Comparison of ENCODE assay signal across 21 cellular contexts in the genomic region with DNA sequence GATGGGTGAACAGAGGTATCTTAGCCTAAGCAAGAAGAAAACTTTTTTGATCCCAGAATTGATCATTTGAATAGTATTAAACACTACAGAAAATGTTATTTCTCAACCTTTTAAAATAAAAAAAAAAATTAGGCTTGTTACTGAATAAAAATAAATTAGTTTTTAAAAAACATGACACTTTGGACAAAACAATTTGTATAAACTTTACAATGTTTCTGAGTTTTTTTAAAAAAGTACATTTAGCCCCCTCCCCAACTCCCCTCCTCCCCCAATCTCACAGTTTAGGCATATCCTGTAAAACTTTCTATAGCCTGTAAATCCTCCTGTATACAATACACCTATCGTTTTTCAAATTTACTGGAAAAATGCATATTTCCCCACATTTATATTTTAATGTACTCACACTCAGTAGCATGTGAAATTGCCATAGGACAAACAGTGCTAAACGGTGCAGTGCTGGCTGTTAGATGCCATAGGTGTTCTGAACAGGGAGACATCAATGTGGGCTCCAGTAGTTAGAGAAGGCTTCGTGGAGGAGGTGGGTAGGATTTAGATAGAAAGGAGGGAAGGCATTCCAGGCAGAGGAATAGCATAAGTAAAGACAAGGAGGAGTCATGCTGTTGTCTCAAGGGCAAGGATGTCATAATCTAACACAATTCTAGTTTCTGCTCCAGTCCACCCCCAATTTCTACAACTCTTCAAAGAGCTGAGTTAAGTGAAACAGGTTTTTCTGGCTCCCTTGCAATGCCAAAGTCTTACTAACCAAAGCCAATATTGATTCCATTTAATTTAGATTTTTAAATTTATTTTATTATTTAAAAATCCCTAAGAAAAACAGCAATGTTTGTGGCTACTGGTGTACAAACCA. TPM values are rescaled to one million over a fixed set of nuclear protein-coding genes. Genes with fewer than 3 reads are reported as not detected.
DNase-seq lines count a peak whose midpoint lies in the region; ATAC-seq and TF ChIP-seq lines count a peak whose summit lies in the region.
"Had no signal": no experiment of that assay in that cellular context is flagged by ENCODE, and none has a peak within 500 bp of the region (broad histone marks: within the 10 kb centered on the region; RNA-seq: fewer than 3 reads in every experiment).

No MANE protein-coding gene starts in this region.

- no peak overlapping the region for H3K4me3 ChIP-seq in GM23338
- H3K4me3 ChIP-seq in mammary epithelial cell (replicated peaks in 1 of 3; ENCODE audit: insufficient read depth in 1 of 3, low read depth in 2 of 3, low read length in 3 of 3), result no peak overlapping the region
- no peak overlapping the region for H3K4me3 ChIP-seq in osteoblast (ENCODE audit: insufficient read depth, low read length)
- H3K4me3 ChIP-seq: BLaER1, HAP-1, stomach, upper lobe of left lung had no signal

- in situ Hi-C loops in mammary epithelial cell (cut with MboI; ENCODE audit: low sequenced_read_pairs in 2 of 2), result no loop called here

- H3K9me3 ChIP-seq in mammary epithelial cell (replicated peaks; ENCODE audit: insufficient read depth, low read length) (no peaks in the 10 kb centered on the region), osteoblast (ENCODE audit: low read depth, low read length) (no peaks in the 10 kb centered on the region)
- H3K9me3 ChIP-seq: BLaER1, HAP-1, stomach, upper lobe of left lung had no signal

- dilution Hi-C loops in mammary epithelial cell (cut with HindIII; ENCODE audit: low sequenced_read_pairs), result no loop called here

- H3K27me3 ChIP-seq in GM23338 (ENCODE audit: insufficient read depth), result no peaks in the 10 kb centered on the region
- H3K27me3 ChIP-seq in mammary epithelial cell (ENCODE audit: insufficient read depth, low read length), result no peaks in the 10 kb centered on the region
- no peaks in the 10 kb centered on the region for H3K27me3 ChIP-seq in osteoblast (ENCODE audit: insufficient read depth, low read length)
- H3K27me3 ChIP-seq: BLaER1, stomach, upper lobe of left lung had no signal

- intact Hi-C loops in mammary epithelial cell (cut with micrococcal nuclease), result no loop called here

- no peaks in the 10 kb centered on the region for H3K27me3 Mint-ChIP-seq in activated T-cell treated with anti-CD3 and anti-CD28 coated beads, Interleukin-2, amount 50 U/mL, for 72 hours (ENCODE audit: low read depth)
- no peaks in the 10 kb centered on the region for H3K27me3 Mint-ChIP-seq in GM23338 (ENCODE audit: insufficient read depth, low read depth, poor library complexity)
- H3K27me3 Mint-ChIP-seq in stimulated activated naive CD8-positive, alpha-beta T cell treated with anti-CD3 and anti-CD28 coated beads, Interleukin-15, amount 100 ng/mL, for 72 hours, result no peaks in the 10 kb centered on the region

- H3K9ac ChIP-seq in mammary epithelial cell (ENCODE audit: insufficient read depth, low read length), result no peak overlapping the region
- H3K9ac ChIP-seq: BLaER1 had no signal

- no peak for DNase-seq in activated T-cell treated with anti-CD3 and anti-CD28 coated beads, Interleukin-2, amount 50 U/mL, for 72 hours
- DNase-seq in activated T-cell treated with anti-CD3 and anti-CD28 coated beads for 4 hours (no peak), GM23338 (ENCODE audit: low spot score) (peak; percentile 14), mammary epithelial cell (peak; percentile 23), osteoblast (ENCODE audit: insufficient read length, low spot score, missing footprints) (peak; percentile 55), iPS-NIHi11 (ENCODE audit: low spot score) (no peak)
- no peak for DNase-seq in stimulated activated naive CD8-positive, alpha-beta T cell treated with anti-CD3 and anti-CD28 coated beads, Interleukin-15, amount 100 ng/mL, for 72 hours
- DNase-seq: activated naive CD4-positive, alpha-beta T cell treated with anti-CD3 and anti-CD28 coated beads for 36 hours; activated T-cell treated with anti-CD3 and anti-CD28 coated beads, Interleukin-2, amount 50 U/mL, for 4 hours; cerebellar nuclear complex; effector CD8-positive, alpha-beta T cell; KBM-7; kidney glomerular epithelial cell; NCI-H146; NCI-H524 treated with DMSO at 0.1 percent for 48 hours; stomach; upper lobe of left lung had no signal

- peaks cover 26% of the 10 kb centered on the region for H3K4me1 Mint-ChIP-seq in activated T-cell treated with anti-CD3 and anti-CD28 coated beads, Interleukin-2, amount 50 U/mL, for 72 hours (ENCODE audit: low read depth)
- peaks cover 13% of the 10 kb centered on the region for H3K4me1 Mint-ChIP-seq in GM23338
- H3K4me1 Mint-ChIP-seq in stimulated activated naive CD8-positive, alpha-beta T cell treated with anti-CD3 and anti-CD28 coated beads, Interleukin-15, amount 100 ng/mL, for 72 hours, result peaks cover 19% of the 10 kb centered on the region

- 75% methylated on average over 3 of the region's 3 CpGs for WGBS in mammary epithelial cell (ENCODE audit: low coverage, missing lambda C conversion rate)

- H3K4me1 ChIP-seq in GM23338 (ENCODE audit: insufficient read depth), result peaks cover 4% of the 10 kb centered on the region; the same call in 1 of the 2 replicates
- H3K4me1 ChIP-seq in mammary epithelial cell (ENCODE audit: insufficient read depth, low read length), result no peaks in the 10 kb centered on the region
- H3K4me1 ChIP-seq in osteoblast (ENCODE audit: insufficient read depth, low read length), result no peaks in the 10 kb centered on the region
- H3K4me1 ChIP-seq: BLaER1 had no signal

- peaks cover 12 to 58% of the 10 kb centered on the region in 2 donors for H3K36me3 Mint-ChIP-seq in activated T-cell treated with anti-CD3 and anti-CD28 coated beads, Interleukin-2, amount 50 U/mL, for 72 hours (ENCODE audit: insufficient read depth in 2 of 2)
- H3K36me3 Mint-ChIP-seq in GM23338 (ENCODE audit: low read depth), result peaks cover 40% of the 10 kb centered on the region

- no peak for ATAC-seq in activated T-cell treated with anti-CD3 and anti-CD28 coated beads, Interleukin-2, amount 50 U/mL, for 72 hours (replicated peaks in 1 of 2)
- ATAC-seq in GM23338 (peak; percentile 58), HG03469 (IDR thresholded peaks at IDR 0.05; ENCODE audit: unreplicated experiment) (no peak)
- no peak for ATAC-seq in stimulated activated naive CD8-positive, alpha-beta T cell treated with anti-CD3 and anti-CD28 coated beads, Interleukin-15, amount 100 ng/mL, for 72 hours
- ATAC-seq: activated T-cell treated with anti-CD3 and anti-CD28 coated beads, Interleukin-2, amount 50 U/mL, for 4 hours had no signal

- no peaks in the 10 kb centered on the region for H3K9me2 ChIP-seq in GM23338 (ENCODE audit: insufficient read depth)

- H3F3A ChIP-seq in GM23338 (replicated peaks; ENCODE audit: low read depth), result no peaks in the 10 kb centered on the region

- H3K27ac ChIP-seq in GM23338 (ENCODE audit: low read depth) (no peak overlapping the region), mammary epithelial cell (ENCODE audit: insufficient read depth, low read depth, low read length) (no peak overlapping the region), osteoblast (ENCODE audit: low read depth, low read length) (no peak overlapping the region)
- H3K27ac ChIP-seq: BLaER1, RWPE1, stomach, upper lobe of left lung had no signal

- H3K36me3 ChIP-seq in GM23338 (ENCODE audit: insufficient read depth), result no peaks in the 10 kb centered on the region; the same call in 1 of the 2 replicates
- peaks cover 31% of the 10 kb centered on the region for H3K36me3 ChIP-seq in mammary epithelial cell (ENCODE audit: insufficient read depth, low read length)
- peaks cover 49% of the 10 kb centered on the region for H3K36me3 ChIP-seq in osteoblast (ENCODE audit: insufficient read depth, low read length)

- no peak for TF ChIP-seq CTCF in GM23338 (conservative IDR thresholded peaks at IDR 0.05; ENCODE audit: low read depth in 2 of 2)
- TF ChIP-seq CTCF in mammary epithelial cell (conservative IDR thresholded peaks at IDR 0.05 in 1 of 2, IDR thresholded peaks at IDR 0.05 in 1 of 2; ENCODE audit: extremely low read depth in 1 of 2, insufficient read depth in 1 of 2, low read depth in 1 of 2, low read length in 2 of 2), result no peak
- TF ChIP-seq CTCF in osteoblast (IDR thresholded peaks at IDR 0.05; ENCODE audit: extremely low read depth, low read depth, low read length), result no peak

- H4K20me1 ChIP-seq in GM23338 (replicated peaks; ENCODE audit: insufficient read depth) (no peaks in the 10 kb centered on the region), mammary epithelial cell (ENCODE audit: insufficient read depth, low read length) (peaks cover 2% of the 10 kb centered on the region), osteoblast (ENCODE audit: insufficient read depth, low read length) (peaks cover 9% of the 10 kb centered on the region)

- H2AFZ ChIP-seq in GM23338, result no peak overlapping the region
- H2AFZ ChIP-seq in mammary epithelial cell (ENCODE audit: low read depth, low read length), result no peak overlapping the region
- H2AFZ ChIP-seq in osteoblast (ENCODE audit: low read length), result no peak overlapping the region

- H3K79me2 ChIP-seq in GM23338 (replicated peaks; ENCODE audit: insufficient read depth) (peaks cover 40% of the 10 kb centered on the region), mammary epithelial cell (ENCODE audit: insufficient read depth, low read length) (peaks cover 56% of the 10 kb centered on the region), osteoblast (ENCODE audit: insufficient read depth, low read length) (peaks cover 57% of the 10 kb centered on the region)

- CTCF ChIA-PET in mammary epithelial cell (lab: Charles Lee; ENCODE audit: low non-redundant PET), result no interaction called here

- H3K4me2 ChIP-seq in GM23338 (no peak overlapping the region), mammary epithelial cell (ENCODE audit: insufficient read depth, low read depth, low read length) (no peak overlapping the region), osteoblast (ENCODE audit: insufficient read depth, low read length) (no peak overlapping the region)
- H3K4me2 ChIP-seq: BLaER1 had no signal

- BruUV-seq in mammary epithelial cell (replicated peaks; lab: Mats Ljungman, UMichigan), result no TSS peak

- no peaks in the 10 kb centered on the region for H3K9me3 Mint-ChIP-seq in activated T-cell treated with anti-CD3 and anti-CD28 coated beads, Interleukin-2, amount 50 U/mL, for 72 hours
- no peaks in the 10 kb centered on the region for H3K9me3 Mint-ChIP-seq in GM23338
- H3K9me3 Mint-ChIP-seq in stimulated activated naive CD8-positive, alpha-beta T cell treated with anti-CD3 and anti-CD28 coated beads, Interleukin-15, amount 100 ng/mL, for 72 hours, result no peaks in the 10 kb centered on the region
- H3K9me3 Mint-ChIP-seq: activated naive CD4-positive, alpha-beta T cell treated with anti-CD3 and anti-CD28 coated beads for 36 hours; activated T-cell treated with anti-CD3 and anti-CD28 coated beads, Interleukin-2, amount 50 U/mL, for 4 hours had no signal

- H3K4me3 Mint-ChIP-seq in activated T-cell treated with anti-CD3 and anti-CD28 coated beads, Interleukin-2, amount 50 U/mL, for 72 hours, result no peak overlapping the region
- H3K4me3 Mint-ChIP-seq in GM23338, result no peak overlapping the region
- H3K4me3 Mint-ChIP-seq in stimulated activated naive CD8-positive, alpha-beta T cell treated with anti-CD3 and anti-CD28 coated beads, Interleukin-15, amount 100 ng/mL, for 72 hours, result no peak overlapping the region
- H3K4me3 Mint-ChIP-seq: activated naive CD4-positive, alpha-beta T cell treated with anti-CD3 and anti-CD28 coated beads for 36 hours; activated T-cell treated with anti-CD3 and anti-CD28 coated beads, Interleukin-2, amount 50 U/mL, for 4 hours had no signal

- H3K27ac Mint-ChIP-seq in activated T-cell treated with anti-CD3 and anti-CD28 coated beads, Interleukin-2, amount 50 U/mL, for 72 hours, result peak overlapping the region; percentile 6
- peak overlapping the region; percentile 40; the same call in 1 of the 2 replicates for H3K27ac Mint-ChIP-seq in GM23338
- H3K27ac Mint-ChIP-seq in stimulated activated naive CD8-positive, alpha-beta T cell treated with anti-CD3 and anti-CD28 coated beads, Interleukin-15, amount 100 ng/mL, for 72 hours, result no peak overlapping the region
- H3K27ac Mint-ChIP-seq: activated naive CD4-positive, alpha-beta T cell treated with anti-CD3 and anti-CD28 coated beads for 36 hours had no signal

RNA-seq across cellular contexts. Expression of a gene that starts 50.9 kb away (rescaled TPM):
- 100 to 1,000 TPM; 106 to 128 TPM for total RNA-seq in activated T-cell treated with anti-CD3 and anti-CD28 coated beads, Interleukin-2, amount 50 U/mL, for 72 hours
- total RNA-seq in GM23338 (2014; rRNA removed; shearing (Covaris generic)), result 96.9 and 110 TPM in 2 replicates
- polyA plus RNA-seq in GM23338 (2016; fragmentation: Nextera tagmentation; extraction: Ambion mirVana) (21.9 and 24.1 TPM in 2 replicates), mammary epithelial cell (28.5 TPM)
- total RNA-seq in mammary epithelial cell (10 to 100 TPM; 64.1 to 79.5 TPM), osteoblast (113 and 122 TPM in 2 replicates)
- polyA minus RNA-seq in mammary epithelial cell, result 87.4 TPM

Comparison
In these comparisons a context has a peak if more than half of its experiments do, and no peak if none do; other contexts are left out.
1. DNase-seq: peak in GM23338 (single experiment), mammary epithelial cell (single experiment) and osteoblast (single experiment); none in activated T-cell treated with anti-CD3 and anti-CD28 coated beads, Interleukin-2, amount 50 U/mL, for 72 hours (0 of 2), activated T-cell treated with anti-CD3 and anti-CD28 coated beads for 4 hours (single experiment), iPS-NIHi11 (single experiment) and stimulated activated naive CD8-positive, alpha-beta T cell treated with anti-CD3 and anti-CD28 coated beads, Interleukin-15, amount 100 ng/mL, for 72 hours (0 of 2).
2. H3K27ac Mint-ChIP-seq: peak in activated T-cell treated with anti-CD3 and anti-CD28 coated beads, Interleukin-2, amount 50 U/mL, for 72 hours (single experiment) and GM23338 (single experiment); none in stimulated activated naive CD8-positive, alpha-beta T cell treated with anti-CD3 and anti-CD28 coated beads, Interleukin-15, amount 100 ng/mL, for 72 hours (0 of 2).